Comparison of ENCODE assay signal across 27 cellular contexts in genomic region chr2:634670-635395, GRCh38. TPM values are rescaled to one million over a fixed set of nuclear protein-coding genes. Genes with fewer than 3 reads are reported as not detected.
DNase-seq lines count a peak whose midpoint lies in the region; ATAC-seq, FAIRE-seq and TF ChIP-seq lines count a peak whose summit lies in the region.
"Had no signal": no experiment of that assay in that cellular context is flagged by ENCODE, and none has a peak within 500 bp of the region (broad histone marks: within the 10 kb centered on the region; RNA-seq: fewer than 3 reads in every experiment).

No MANE protein-coding gene starts in this region.

- peaks cover 2% of the 10 kb centered on the region for H3K4me1 Mint-ChIP-seq in activated CD4-positive, alpha-beta T cell treated with anti-CD3 and anti-CD28 coated beads, Interleukin-2, amount 10 ng/mL, durations not matched to agents 24 days and 14 days

- H3K27me3 ChIP-seq in small intestine (ENCODE audit: control insufficient read depth in 2 of 2, insufficient read depth in 2 of 2, low read length in 2 of 2): no peaks in the 10 kb centered on the region
- H3K27me3 ChIP-seq: cardiac muscle cell had no signal

- no peak overlapping the region for H3K4me3 Mint-ChIP-seq in activated CD4-positive, alpha-beta T cell treated with anti-CD3 and anti-CD28 coated beads, Interleukin-2, amount 10 ng/mL, durations not matched to agents 24 days and 14 days
- H3K4me3 Mint-ChIP-seq: nephron progenitor cell; stimulated activated naive CD8-positive, alpha-beta T cell treated with anti-CD3 and anti-CD28 coated beads, Interleukin-15, amount 100 ng/mL, for 72 hours had no signal

- H3K9me3 ChIP-seq in small intestine (ENCODE audit: control insufficient read depth, low read depth): no peaks in the 10 kb centered on the region
- H3K9me3 ChIP-seq: gastrocnemius medialis had no signal

- peaks cover 15% of the 10 kb centered on the region for H3K27me3 Mint-ChIP-seq in activated CD4-positive, alpha-beta T cell treated with anti-CD3 and anti-CD28 coated beads, Interleukin-2, amount 10 ng/mL, durations not matched to agents 24 days and 14 days
- H3K27me3 Mint-ChIP-seq: stimulated activated naive CD8-positive, alpha-beta T cell treated with anti-CD3 and anti-CD28 coated beads, Interleukin-15, amount 100 ng/mL, for 72 hours had no signal

- H3K36me3 Mint-ChIP-seq in activated CD4-positive, alpha-beta T cell treated with anti-CD3 and anti-CD28 coated beads, Interleukin-2, amount 10 ng/mL, durations not matched to agents 24 days and 14 days (ENCODE audit: low read depth): no peaks in the 10 kb centered on the region
- H3K36me3 Mint-ChIP-seq: T-cell had no signal

- intact Hi-C loops in activated CD4-positive, alpha-beta T cell treated with anti-CD3 and anti-CD28 coated beads, Interleukin-2, amount 10 ng/mL, durations not matched to agents 24 days and 14 days (cut with micrococcal nuclease): loop anchor here (5.0 kb wide), 1 partner anchor 103 kb away; no protein-coding TSS in a partner anchor

- FAIRE-seq in small intestine (lab: Jason Lieb, UNC): no peak
- FAIRE-seq: endothelial cell of umbilical vein, HTR-8/SVneo, keratinocyte had no signal

- no peaks in the 10 kb centered on the region for H3K9me3 Mint-ChIP-seq in activated CD4-positive, alpha-beta T cell treated with anti-CD3 and anti-CD28 coated beads, Interleukin-2, amount 10 ng/mL, durations not matched to agents 24 days and 14 days
- H3K9me3 Mint-ChIP-seq: stimulated activated naive CD8-positive, alpha-beta T cell treated with anti-CD3 and anti-CD28 coated beads, Interleukin-15, amount 100 ng/mL, for 72 hours had no signal

- no peak for TF ChIP-seq POLR2A in erythroblast (IDR thresholded peaks at IDR 0.05; ENCODE audit: low read length)

- H3K27ac Mint-ChIP-seq in activated CD4-positive, alpha-beta T cell treated with anti-CD3 and anti-CD28 coated beads, Interleukin-2, amount 10 ng/mL, durations not matched to agents 24 days and 14 days: no peak overlapping the region
- H3K27ac Mint-ChIP-seq: nephron progenitor cell; stimulated activated naive CD8-positive, alpha-beta T cell treated with anti-CD3 and anti-CD28 coated beads, Interleukin-15, amount 100 ng/mL, for 72 hours; T-cell had no signal

- ATAC-seq in HG02588 (IDR thresholded peaks at IDR 0.05; ENCODE audit: unreplicated experiment): no peak
- ATAC-seq: gastrocnemius medialis; stimulated activated naive CD8-positive, alpha-beta T cell treated with anti-CD3 and anti-CD28 coated beads, Interleukin-15, amount 100 ng/mL, for 72 hours; T-cell had no signal

- H3K27ac ChIP-seq in small intestine (ENCODE audit: low read depth in 1 of 2, low read length in 1 of 2): peak overlapping the region; percentile 58 to 65
- H3K27ac ChIP-seq: 22Rv1, cardiac muscle cell, gastrocnemius medialis had no signal

- H3K4me3 ChIP-seq in small intestine (ENCODE audit: low read depth in 1 of 2, low read length in 2 of 2): no peak overlapping the region
- H3K4me3 ChIP-seq: cardiac muscle cell, gastrocnemius medialis had no signal

- H3K4me1 ChIP-seq in small intestine (ENCODE audit: control insufficient read depth in 2 of 2, insufficient read depth in 1 of 2, low read depth in 1 of 2, low read length in 1 of 2): no peaks in the 10 kb centered on the region
- H3K4me1 ChIP-seq: gastrocnemius medialis had no signal

- peak; percentile 47 for DNase-seq in activated CD4-positive, alpha-beta T cell treated with anti-CD3 and anti-CD28 coated beads, Interleukin-2, amount 10 ng/mL, durations not matched to agents 24 days and 14 days
- no peak for DNase-seq in activated CD4-positive, alpha-beta T cell treated with anti-CD3 and anti-CD28 coated beads for 48 hours
- DNase-seq in SK-N-DZ (ENCODE audit: low spot score) (peak; percentile 36), kidney tubule cell (ENCODE audit: low spot score) (peak; percentile 91), small intestine (peak; percentile 96), NCI-H345 (lab: John Stamatoyannopoulos, UW) (no peak), erythroblast (lab: John Stamatoyannopoulos, UW) (no peak)
- DNase-seq: activated CD4-positive, alpha-beta T cell treated with anti-CD3 and anti-CD28 coated beads for 4 hours; activated CD8-positive, alpha-beta memory T cell treated with anti-CD3 and anti-CD28 coated beads, Interleukin-2, amount 50 U/mL, for 48 hours; activated effector memory CD4-positive, alpha-beta T cell treated with Interleukin-2 at 50 U/mL for 16 hours; dermis blood vessel endothelial cell; gastrocnemius medialis; HCEC 1CT; NCI-H1105; NCI-H2081 treated with DMSO at 0.1 percent for 48 hours; NCI-H524 treated with DMSO at 0.1 percent for 48 hours; nephron progenitor cell; stimulated activated CD4-positive, alpha-beta T cell treated with anti-CD3 and anti-CD28 coated beads, Interleukin-4, amount 100 ng/mL, for 4 hours; stimulated activated naive CD8-positive, alpha-beta T cell treated with anti-CD3 and anti-CD28 coated beads, Interleukin-15, amount 100 ng/mL, for 72 hours; T-cell; trophoblast cell had no signal

- no peaks in the 10 kb centered on the region for H3K36me3 ChIP-seq in small intestine (ENCODE audit: control insufficient read depth in 2 of 2, insufficient read depth in 2 of 2, low read length in 2 of 2)
- H3K36me3 ChIP-seq: cardiac muscle cell, gastrocnemius medialis had no signal

- 12 to 52% (median 33%) methylated on average over 15 of the region's 15 CpGs for WGBS in small intestine, 3 donors

RNA-seq across cellular contexts. Expression of gene TMEM18, which starts 42.4 kb away (rescaled TPM):
- total RNA-seq in activated CD4-positive, alpha-beta T cell treated with anti-CD3 and anti-CD28 coated beads, Interleukin-2, amount 10 ng/mL, durations not matched to agents 24 days and 14 days: 21.5 and 25.1 TPM in 2 replicates
- 26.6 and 38.1 TPM in 2 replicates for polyA plus RNA-seq in SK-N-DZ (2014; cell fraction: cytosol; rRNA removed)
- 33.2 and 39.1 TPM in 2 replicates for polyA plus RNA-seq in SK-N-DZ (2014; cell fraction: nucleus; rRNA removed)
- polyA plus RNA-seq in small intestine: 10 to 100 TPM; 22.1 to 26.5 (median 25.2) TPM

Comparison
In these comparisons a context has a peak if more than half of its experiments do, and no peak if none do; other contexts are left out.
1. DNase-seq: peak in activated CD4-positive, alpha-beta T cell treated with anti-CD3 and anti-CD28 coated beads, Interleukin-2, amount 10 ng/mL, durations not matched to agents 24 days and 14 days (single experiment), SK-N-DZ (single experiment), kidney tubule cell (single experiment) and small intestine (single experiment); none in activated CD4-positive, alpha-beta T cell treated with anti-CD3 and anti-CD28 coated beads for 48 hours (single experiment), NCI-H345 (single experiment) and erythroblast (0 of 2).